In genomic region chr16:9199751-9200150, GRCh38 we compare ENCODE assay signal across 27 cellular contexts.
"Had no signal": no experiment of that assay in that cellular context is flagged by ENCODE, and none has a peak within 500 bp of the region (broad histone marks: within the 10 kb centered on the region; RNA-seq: fewer than 3 reads in every experiment).

No MANE protein-coding gene starts in this region.

- H3K36me3 ChIP-seq: stomach, suprapubic skin, thoracic aorta, thyroid gland, tibial artery, tibial nerve, transverse colon, upper lobe of left lung, upper lobe of right lung, uterus, vagina had no signal

- H3K27me3 ChIP-seq: stomach, suprapubic skin, testis, thyroid gland, tibial nerve, transverse colon, upper lobe of left lung, uterus, vagina had no signal

- H3K4me1 ChIP-seq: stomach, suprapubic skin, testis, thyroid gland, tibial artery, tibial nerve, transverse colon, upper lobe of left lung, upper lobe of right lung, uterus, vagina had no signal

- H3K9me3 ChIP-seq: suprapubic skin, testis, thoracic aorta, thyroid gland, upper lobe of left lung, upper lobe of right lung, uterus, vagina had no signal

- H3K4me3 ChIP-seq: stomach, suprapubic skin, testis, thoracic aorta, thyroid gland, tibial artery, tibial nerve, transverse colon, upper lobe of left lung, upper lobe of right lung, uterus, vagina had no signal

- ATAC-seq: stimulated activated effector memory CD8-positive, alpha-beta T cell treated with anti-CD3 and anti-CD28 coated beads, Interleukin-12 subunit alpha, Interleukin-12 subunit beta, amount 100 ng/mL, for 72 hours; stimulated activated memory B cell treated with anti-CD40 and anti-IgM and Interleukin-4, amounts not matched to agents 10 μg/mL and 1 μg/mL and 100 μg/mL, for 72 hours; stimulated activated naive B cell treated with anti-CD40 and anti-IgM and Interleukin-4, amounts not matched to agents 10 μg/mL and 1 μg/mL and 100 μg/mL, for 72 hours; stimulated activated naive CD8-positive, alpha-beta T cell treated with anti-CD3 and anti-CD28 coated beads, Interleukin-15, amount 100 ng/mL, for 72 hours; stimulated activated naive CD8-positive, alpha-beta T cell treated with anti-CD3 and anti-CD28 coated beads, Interleukin-15, Interleukin-2, amounts not matched to agents 100 U/mL and 50 U/mL, for 24 hours; upper lobe of right lung had no signal

- FAIRE-seq: urothelium cell line had no signal

- DNase-seq: stimulated activated CD4-positive, alpha-beta T cell treated with anti-CD3 and anti-CD28 coated beads, Interleukin-2, amount 100 ng/mL, for 48 hours; stimulated activated CD4-positive, alpha-beta T cell treated with anti-CD3 and anti-CD28 coated beads, Interleukin-4, amount 100 ng/mL, for 1 hour; stimulated activated CD4-positive, alpha-beta T cell treated with anti-CD3 and anti-CD28 coated beads, Interleukin-4, amount 100 ng/mL, for 24 hours; stimulated activated CD4-positive, alpha-beta T cell treated with anti-CD3 and anti-CD28 coated beads, Interleukin-4, amount 100 ng/mL, for 4 hours; stimulated activated CD8-positive, alpha-beta memory T cell treated with anti-CD3 and anti-CD28 coated beads, Interleukin-4, amount 100 ng/mL, for 48 hours; stimulated activated naive B cell treated with anti-CD40 and anti-IgM and Interleukin-4, amounts not matched to agents 10 μg/mL and 1 μg/mL and 100 μg/mL, for 72 hours; stimulated activated naive CD4-positive, alpha-beta T cell; stimulated activated naive CD4-positive, alpha-beta T cell treated with Interleukin-2 at 50 U/mL for 16 hours; stimulated activated naive CD8-positive, alpha-beta T cell treated with anti-CD3 and anti-CD28 coated beads, Interleukin-15, amount 100 ng/mL, for 72 hours; stimulated activated naive CD8-positive, alpha-beta T cell treated with anti-CD3 and anti-CD28 coated beads, Interleukin-15, Interleukin-2, amounts not matched to agents 100 U/mL and 50 U/mL, for 24 hours; stomach; substantia nigra; testis; thyroid gland; tibial artery; transverse colon; trophoblast cell; upper lobe of left lung; upper lobe of right lung; uterus had no signal

- H3K27ac ChIP-seq: stomach, suprapubic skin, testis, thoracic aorta, thyroid gland, tibial artery, tibial nerve, transverse colon, upper lobe of left lung, upper lobe of right lung, uterus, vagina had no signal
